ENCODE assay signal across 8 cellular contexts in the genomic region with DNA sequence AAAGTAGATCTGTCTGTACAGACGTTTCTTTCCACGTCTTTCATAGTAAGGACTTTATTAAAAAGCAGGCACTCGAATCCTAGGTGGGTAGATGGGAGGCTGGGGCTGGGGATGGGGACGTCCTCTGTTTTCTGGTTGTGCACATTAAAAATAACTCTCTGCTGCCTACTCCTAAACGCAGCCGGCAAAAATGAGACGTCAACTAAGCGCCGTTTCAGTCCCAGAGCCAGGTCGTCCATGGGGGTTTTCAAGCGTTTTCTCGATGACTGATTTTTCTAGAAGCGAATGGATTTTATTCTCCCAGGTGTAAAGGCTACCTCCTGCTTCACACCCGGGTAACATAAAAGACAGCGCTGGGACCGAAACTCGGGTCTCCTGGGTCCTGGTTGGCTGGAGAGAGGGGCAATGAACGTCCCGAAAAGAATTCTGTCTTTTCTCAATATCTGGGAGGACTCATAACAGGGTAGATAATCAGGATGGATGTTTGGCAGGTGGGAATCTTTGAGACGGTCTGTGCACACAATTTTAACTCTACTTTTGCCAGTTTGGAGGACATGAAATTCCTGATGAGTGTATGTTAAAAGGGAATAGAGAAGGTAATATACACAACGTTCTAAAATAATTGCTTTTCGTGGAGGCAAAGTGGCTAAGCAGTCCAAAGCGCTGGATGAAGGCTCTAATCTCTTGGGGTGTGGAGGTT. TPM values are rescaled to one million over a fixed set of nuclear protein-coding genes. Genes with fewer than 3 reads are reported as not detected.
A peak's percentile ranks its signal among the peaks of the same experiment; 100 is the strongest.
DNase-seq lines count a peak whose midpoint lies in the region; ATAC-seq and TF ChIP-seq lines count a peak whose summit lies in the region.

No MANE protein-coding gene starts in this region.

- ATAC-seq in SK-N-SH treated with all-trans-retinoic acid at 6 μM for 48 hours (peak; percentile 71), HG03457 (IDR thresholded peaks at IDR 0.05; ENCODE audit: unreplicated experiment) (no peak), GM21515 (IDR thresholded peaks at IDR 0.05; ENCODE audit: unreplicated experiment) (no peak)

- H3K9me3 ChIP-seq in left ventricle myocardium inferior (replicated peaks): peaks cover 4% of the 10 kb centered on the region
- H3K9me3 ChIP-seq in stomach smooth muscle (ENCODE audit: control insufficient read depth in 2 of 2, low read length in 2 of 2): no peaks in the 10 kb centered on the region

- peaks cover 6% of the 10 kb centered on the region for H3K9me3 Mint-ChIP-seq in activated CD4-positive, alpha-beta T cell treated with anti-CD3 and anti-CD28 coated beads, Interleukin-2, amount 10 ng/mL, durations not matched to agents 24 days and 14 days

- H3K27me3 ChIP-seq in left ventricle myocardium inferior (ENCODE audit: low read depth) (peaks cover 98% of the 10 kb centered on the region), stomach smooth muscle (ENCODE audit: control insufficient read depth in 1 of 2, insufficient read depth in 2 of 2, low read length in 2 of 2) (peaks cover 11 to 16% of the 10 kb centered on the region in 2 donors)

- H3K36me3 ChIP-seq in left ventricle myocardium inferior: no peaks in the 10 kb centered on the region
- no peaks in the 10 kb centered on the region for H3K36me3 ChIP-seq in stomach smooth muscle (ENCODE audit: control insufficient read depth in 2 of 2, insufficient read depth in 2 of 2, low read length in 2 of 2)

- no peak for TF ChIP-seq CTCF in left ventricle myocardium inferior (IDR thresholded peaks at IDR 0.05; ENCODE audit: borderline replicate concordance)

- DNase-seq in activated CD4-positive, alpha-beta T cell treated with anti-CD3 and anti-CD28 coated beads, Interleukin-2, amount 10 ng/mL, durations not matched to agents 24 days and 14 days: peak; percentile 61
- DNase-seq in activated CD4-positive, alpha-beta T cell treated with anti-CD3 and anti-CD28 coated beads, Interleukin-2, amount 50 U/mL, for 1 hour: no peak
- DNase-seq in left ventricle myocardium inferior (no peak), dedifferentiated amniotic fluid mesenchymal stem cell (ENCODE audit: extremely low spot score) (no peak)

- H3K27ac Mint-ChIP-seq in activated CD4-positive, alpha-beta T cell treated with anti-CD3 and anti-CD28 coated beads, Interleukin-2, amount 10 ng/mL, durations not matched to agents 24 days and 14 days: peak overlapping the region; percentile 70

- peak overlapping the region; percentile 57 for H3K4me3 ChIP-seq in left ventricle myocardium inferior
- H3K4me3 ChIP-seq in stomach smooth muscle (ENCODE audit: low read length in 2 of 2): peak overlapping the region; percentile 25 to 64

- H3K27ac ChIP-seq in left ventricle myocardium inferior (replicated peaks) (no peak overlapping the region), stomach smooth muscle (ENCODE audit: low read length) (no peak overlapping the region)

- peak overlapping the region; percentile 77 for H3K4me3 Mint-ChIP-seq in activated CD4-positive, alpha-beta T cell treated with anti-CD3 and anti-CD28 coated beads, Interleukin-2, amount 10 ng/mL, durations not matched to agents 24 days and 14 days

- intact Hi-C loops in activated CD4-positive, alpha-beta T cell treated with anti-CD3 and anti-CD28 coated beads, Interleukin-2, amount 10 ng/mL, durations not matched to agents 24 days and 14 days (cut with micrococcal nuclease): loop anchor here (2.0 kb wide), 1 partner anchor 52 kb away; no protein-coding TSS in a partner anchor
- intact Hi-C loops in left ventricle myocardium inferior (cut with micrococcal nuclease): no loop called here

- H3K27me3 Mint-ChIP-seq in activated CD4-positive, alpha-beta T cell treated with anti-CD3 and anti-CD28 coated beads, Interleukin-2, amount 10 ng/mL, durations not matched to agents 24 days and 14 days: peaks cover 47% of the 10 kb centered on the region

- peaks cover 2% of the 10 kb centered on the region for H3K36me3 Mint-ChIP-seq in activated CD4-positive, alpha-beta T cell treated with anti-CD3 and anti-CD28 coated beads, Interleukin-2, amount 10 ng/mL, durations not matched to agents 24 days and 14 days (ENCODE audit: low read depth)

- no peak overlapping the region for H3K9ac ChIP-seq in stomach smooth muscle (ENCODE audit: low read length in 2 of 2)

- H3K4me1 ChIP-seq in left ventricle myocardium inferior: peaks cover 9% of the 10 kb centered on the region
- H3K4me1 ChIP-seq in stomach smooth muscle (ENCODE audit: control insufficient read depth, insufficient read depth, low read length): peaks cover 2% of the 10 kb centered on the region

- H3K4me1 Mint-ChIP-seq in activated CD4-positive, alpha-beta T cell treated with anti-CD3 and anti-CD28 coated beads, Interleukin-2, amount 10 ng/mL, durations not matched to agents 24 days and 14 days: peaks cover 17% of the 10 kb centered on the region

TF ChIP-seq in SK-N-SH treated with all-trans-retinoic acid at 6 μM for 48 hours, 23 proteins besides CTCF, POLR2A, EP300 and RAD21:
- TF ChIP-seq, protein P1, sequence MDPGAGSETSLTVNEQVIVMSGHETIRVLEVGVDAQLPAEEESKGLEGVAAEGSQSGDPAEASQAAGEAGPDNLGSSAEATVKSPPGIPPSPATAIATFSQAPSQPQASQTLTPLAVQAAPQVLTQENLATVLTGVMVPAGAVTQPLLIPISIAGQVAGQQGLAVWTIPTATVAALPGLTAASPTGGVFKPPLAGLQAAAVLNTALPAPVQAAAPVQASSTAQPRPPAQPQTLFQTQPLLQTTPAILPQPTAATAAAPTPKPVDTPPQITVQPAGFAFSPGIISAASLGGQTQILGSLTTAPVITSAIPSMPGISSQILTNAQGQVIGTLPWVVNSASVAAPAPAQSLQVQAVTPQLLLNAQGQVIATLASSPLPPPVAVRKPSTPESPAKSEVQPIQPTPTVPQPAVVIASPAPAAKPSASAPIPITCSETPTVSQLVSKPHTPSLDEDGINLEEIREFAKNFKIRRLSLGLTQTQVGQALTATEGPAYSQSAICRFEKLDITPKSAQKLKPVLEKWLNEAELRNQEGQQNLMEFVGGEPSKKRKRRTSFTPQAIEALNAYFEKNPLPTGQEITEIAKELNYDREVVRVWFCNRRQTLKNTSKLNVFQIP (CRISPR knock-in tag; IDR thresholded peaks at IDR 0.05; ENCODE audit: borderline replicate concordance, low read depth): no peak
- TF ChIP-seq, protein P2, sequence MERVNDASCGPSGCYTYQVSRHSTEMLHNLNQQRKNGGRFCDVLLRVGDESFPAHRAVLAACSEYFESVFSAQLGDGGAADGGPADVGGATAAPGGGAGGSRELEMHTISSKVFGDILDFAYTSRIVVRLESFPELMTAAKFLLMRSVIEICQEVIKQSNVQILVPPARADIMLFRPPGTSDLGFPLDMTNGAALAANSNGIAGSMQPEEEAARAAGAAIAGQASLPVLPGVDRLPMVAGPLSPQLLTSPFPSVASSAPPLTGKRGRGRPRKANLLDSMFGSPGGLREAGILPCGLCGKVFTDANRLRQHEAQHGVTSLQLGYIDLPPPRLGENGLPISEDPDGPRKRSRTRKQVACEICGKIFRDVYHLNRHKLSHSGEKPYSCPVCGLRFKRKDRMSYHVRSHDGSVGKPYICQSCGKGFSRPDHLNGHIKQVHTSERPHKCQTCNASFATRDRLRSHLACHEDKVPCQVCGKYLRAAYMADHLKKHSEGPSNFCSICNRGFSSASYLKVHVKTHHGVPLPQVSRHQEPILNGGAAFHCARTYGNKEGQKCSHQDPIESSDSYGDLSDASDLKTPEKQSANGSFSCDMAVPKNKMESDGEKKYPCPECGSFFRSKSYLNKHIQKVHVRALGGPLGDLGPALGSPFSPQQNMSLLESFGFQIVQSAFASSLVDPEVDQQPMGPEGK (CRISPR knock-in tag; IDR thresholded peaks at IDR 0.05; ENCODE audit: borderline replicate concordance): no peak
- TF ChIP-seq RARB (CRISPR knock-in tag; IDR thresholded peaks at IDR 0.05) (no peak), ZNF565 (CRISPR knock-in tag; conservative IDR thresholded peaks at IDR 0.05; ENCODE audit: low read depth) (no peak), ZFP30 (CRISPR knock-in tag; IDR thresholded peaks at IDR 0.05) (no peak), ARNTL (CRISPR knock-in tag; IDR thresholded peaks at IDR 0.05; ENCODE audit: borderline replicate concordance, low read depth) (no peak), BACH2 (CRISPR knock-in tag; IDR thresholded peaks at IDR 0.05; ENCODE audit: borderline replicate concordance) (no peak), TCF4 (CRISPR knock-in tag; IDR thresholded peaks at IDR 0.05; ENCODE audit: borderline replicate concordance) (no peak)
- TF ChIP-seq, protein P3, sequence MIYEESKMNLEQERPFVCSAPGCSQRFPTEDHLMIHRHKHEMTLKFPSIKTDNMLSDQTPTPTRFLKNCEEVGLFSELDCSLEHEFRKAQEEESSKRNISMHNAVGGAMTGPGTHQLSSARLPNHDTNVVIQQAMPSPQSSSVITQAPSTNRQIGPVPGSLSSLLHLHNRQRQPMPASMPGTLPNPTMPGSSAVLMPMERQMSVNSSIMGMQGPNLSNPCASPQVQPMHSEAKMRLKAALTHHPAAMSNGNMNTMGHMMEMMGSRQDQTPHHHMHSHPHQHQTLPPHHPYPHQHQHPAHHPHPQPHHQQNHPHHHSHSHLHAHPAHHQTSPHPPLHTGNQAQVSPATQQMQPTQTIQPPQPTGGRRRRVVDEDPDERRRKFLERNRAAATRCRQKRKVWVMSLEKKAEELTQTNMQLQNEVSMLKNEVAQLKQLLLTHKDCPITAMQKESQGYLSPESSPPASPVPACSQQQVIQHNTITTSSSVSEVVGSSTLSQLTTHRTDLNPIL (CRISPR knock-in tag; IDR thresholded peaks at IDR 0.05; ENCODE audit: low read depth): no peak

RNA-seq across cellular contexts. Expression of a gene that starts 25.3 kb away (rescaled TPM):
- not detected in 2 replicates for total RNA-seq in activated CD4-positive, alpha-beta T cell treated with anti-CD3 and anti-CD28 coated beads, Interleukin-2, amount 10 ng/mL, durations not matched to agents 24 days and 14 days
- not detected for total RNA-seq in left ventricle myocardium inferior

RNA-seq across cellular contexts. Expression of a gene that starts 35.3 kb away (rescaled TPM):
- not detected in 2 replicates for total RNA-seq in activated CD4-positive, alpha-beta T cell treated with anti-CD3 and anti-CD28 coated beads, Interleukin-2, amount 10 ng/mL, durations not matched to agents 24 days and 14 days
- not detected for total RNA-seq in left ventricle myocardium inferior

RNA-seq across cellular contexts. Expression of a gene that starts 47.0 kb away (rescaled TPM):
- total RNA-seq in activated CD4-positive, alpha-beta T cell treated with anti-CD3 and anti-CD28 coated beads, Interleukin-2, amount 10 ng/mL, durations not matched to agents 24 days and 14 days: 1.2 and 2.8 TPM in 2 replicates
- 1.5 TPM for total RNA-seq in left ventricle myocardium inferior
